In genomic region chr17:17718251-17718650, GRCh38 we compare ENCODE assay signal across 1 cellular context.
TF ChIP-seq lines count a peak whose summit lies in the region.

No MANE protein-coding gene starts in this region.

TF ChIP-seq in WTC11, 78 proteins besides CTCF, POLR2A, EP300 and RAD21 (continued from another document):
- TF ChIP-seq ARID4B (CRISPR knock-in tag; IDR thresholded peaks at IDR 0.05; ENCODE audit: borderline replicate concordance) (no peak), ZNF532 (CRISPR knock-in tag; IDR thresholded peaks at IDR 0.05; ENCODE audit: borderline replicate concordance) (no peak), ZMAT4 (CRISPR knock-in tag; IDR thresholded peaks at IDR 0.05) (no peak), ATF6 (CRISPR knock-in tag; IDR thresholded peaks at IDR 0.05) (no peak), NR2C2 (CRISPR knock-in tag; IDR thresholded peaks at IDR 0.05) (no peak), ZNF423 (CRISPR knock-in tag; IDR thresholded peaks at IDR 0.05) (no peak), JUN (CRISPR knock-in tag; IDR thresholded peaks at IDR 0.05) (no peak), ZNF121 (CRISPR knock-in tag; IDR thresholded peaks at IDR 0.05) (no peak), CDX4 (CRISPR knock-in tag; IDR thresholded peaks at IDR 0.05; ENCODE audit: borderline replicate concordance) (no peak), GTF2I (CRISPR knock-in tag; conservative IDR thresholded peaks at IDR 0.05) (no peak)
TF ChIP-seq in WTC11: peak in this region for 0.
